Comparison of ENCODE assay signal across 8 cellular contexts in the genomic region with DNA sequence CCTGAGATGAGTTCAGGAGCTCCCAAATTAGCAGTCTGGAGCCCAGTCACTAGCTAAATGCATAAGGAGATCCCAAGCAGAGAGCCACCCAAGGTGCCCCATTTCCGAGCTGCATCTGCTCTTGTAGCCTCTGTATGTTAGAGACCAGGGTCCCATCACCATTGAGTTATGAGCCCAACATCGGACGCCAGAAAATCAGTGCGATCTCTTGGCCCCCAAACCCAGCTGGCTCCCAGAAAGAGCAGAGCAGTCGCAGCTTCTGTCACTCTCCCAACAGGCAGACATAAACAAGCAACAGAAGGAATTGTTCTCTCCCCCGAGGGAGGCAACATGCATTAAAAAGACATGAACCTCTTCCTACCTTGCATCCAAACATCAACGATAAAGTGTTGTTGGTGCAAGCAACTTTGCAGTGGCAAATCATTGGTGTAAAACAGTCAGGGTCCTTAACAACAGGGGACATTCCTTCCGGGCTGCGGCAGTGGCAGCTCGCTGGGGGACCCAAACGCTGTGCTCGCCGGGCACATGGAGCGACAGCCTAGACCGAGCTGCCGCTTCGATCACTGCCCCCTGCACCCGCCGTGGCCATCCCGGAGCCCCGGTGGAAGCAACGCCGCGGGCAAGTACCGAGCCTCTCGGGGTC.
DNase-seq lines count a peak whose midpoint lies in the region; ATAC-seq, FAIRE-seq and TF ChIP-seq lines count a peak whose summit lies in the region.

No MANE protein-coding gene starts in this region.

- no peak for TF ChIP-seq EP300 in H1 (IDR thresholded peaks at IDR 0.05; ENCODE audit: borderline replicate concordance in 1 of 2, low read depth in 2 of 2, low read length in 2 of 2)

- peak overlapping the region; percentile 50 for H3K4me3 Mint-ChIP-seq in natural killer cell

- TF ChIP-seq POLR2A in H1 (IDR thresholded peaks at IDR 0.05; ENCODE audit: control extremely low read depth in 1 of 2, low read depth in 2 of 2, low read length in 2 of 2) = no peak

- peak overlapping the region; percentile 33; the same call in 1 of the 2 replicates for H2AFZ ChIP-seq in H1 (ENCODE audit: low read length)

- no peak overlapping the region for H3K56ac ChIP-seq in H1 (replicated peaks; ENCODE audit: insufficient read length, low read depth, low read length)

- H3K4me3 ChIP-seq in AG09309 (ENCODE audit: control insufficient read depth, low read depth, low read length) (peak overlapping the region; percentile 40), H1 (ENCODE audit: extremely low read depth in 1 of 4, insufficient read depth in 2 of 4, low read depth in 3 of 4, low read length in 4 of 4) (peak overlapping the region; percentile 54 to 77 (median 68))

- H3K27me3 Mint-ChIP-seq in natural killer cell (ENCODE audit: low read depth in 2 of 2) = peaks cover 0 to 4% of the 10 kb centered on the region in 2 donors

- no peak overlapping the region for H2BK20ac ChIP-seq in H1 (ENCODE audit: low read length)

- DNase-seq in AG09309 (ENCODE audit: low read depth) (no peak), NCI-H510A treated with DMSO at 0.1 percent for 48 hours (lab: John Stamatoyannopoulos, UW) (peak; percentile 24), H1 (ENCODE audit: low read depth in 1 of 2, low spot score in 2 of 2) (peak in 1 of 2 experiments; percentile 74), natural killer cell (no peak), hepatic stellate cell (ENCODE audit: low spot score) (no peak), COR-L47 (lab: John Stamatoyannopoulos, UW) (no peak)

- H3K14ac ChIP-seq in H1 (ENCODE audit: insufficient read length) = no peak overlapping the region

- no peak for TF ChIP-seq CTCF in AG09309 (IDR thresholded peaks at IDR 0.05; ENCODE audit: control insufficient read depth, insufficient read depth, low read depth, low read length, missing control alignments)
- no peak for TF ChIP-seq CTCF in H1 (IDR thresholded peaks at IDR 0.05; ENCODE audit: control extremely low read depth in 1 of 3, insufficient read depth in 1 of 3, low read depth in 1 of 3, low read length in 3 of 3)
- no peak for TF ChIP-seq CTCF in natural killer cell (IDR thresholded peaks at IDR 0.05)

- H4K91ac ChIP-seq in H1 (replicated peaks; ENCODE audit: insufficient read length, low read length) = no peak overlapping the region

- no peak overlapping the region for H3K27ac ChIP-seq in H1 (ENCODE audit: low read depth, low read length)

- H4K5ac ChIP-seq in H1 (ENCODE audit: insufficient read length, low read depth, low read length) = no peak overlapping the region

- H4K8ac ChIP-seq in H1 (ENCODE audit: extremely low read depth, insufficient read depth, low read length) = 0 out of 2 replicates have a peak overlapping the region, but pooled peaks have one; percentile 6

- H3K27me3 ChIP-seq in H1 (replicated peaks in 1 of 4; ENCODE audit: control insufficient read depth in 3 of 4, extremely low read depth in 1 of 4, insufficient read depth in 3 of 4, low read length in 3 of 4) = peaks cover 0 to 11% (median 2%) of the 10 kb centered on the region in 4 experiments; a peak in 4 of 7 replicates

- no peaks in the 10 kb centered on the region for H3K36me3 ChIP-seq in H1 (ENCODE audit: control insufficient read depth in 2 of 4, insufficient read depth in 4 of 4, low read length in 3 of 4)

- intact Hi-C loops in natural killer cell (cut with micrococcal nuclease) = no loop called here

- peak overlapping the region; percentile 89 to 98 for H3K4me2 ChIP-seq in H1 (ENCODE audit: insufficient read depth in 1 of 2, low read depth in 2 of 2, low read length in 2 of 2)

- CTCF ChIA-PET in H1 (lab: Charles Lee; ENCODE audit: partially characterized antibody) = interaction anchor here (1.2 to 2.8 kb wide), 9 partner anchors 35 to 887 kb away, joined by 3 to 19 read pairs (median 4); no protein-coding TSS in a partner anchor

- peaks cover 3 to 6% (median 5%) of the 10 kb centered on the region in 4 experiments; a peak in 5 of 7 replicates for H3K4me1 ChIP-seq in H1 (replicated peaks in 1 of 4; ENCODE audit: control insufficient read depth in 3 of 4, insufficient read depth in 4 of 4, low read length in 3 of 4)

- H2BK5ac ChIP-seq in H1 (ENCODE audit: low read depth, low read length) = no peak overlapping the region

- ATAC-seq in natural killer cell (peak in 1 of 3 donors; percentile 10), HG02852 (IDR thresholded peaks at IDR 0.05; ENCODE audit: unreplicated experiment) (no peak), HG02610 (IDR thresholded peaks at IDR 0.05; ENCODE audit: unreplicated experiment) (no peak)

- FAIRE-seq in H1 (lab: Jason Lieb, UNC) = peak; percentile 66

- peaks cover 6% of the 10 kb centered on the region for H3K23me2 ChIP-seq in H1 (ENCODE audit: low read depth, low read length)

- no peak overlapping the region for H3K4ac ChIP-seq in H1 (replicated peaks; ENCODE audit: insufficient read length, low read depth, low read length)

- POLR2A ChIA-PET in H1 (lab: Charles Lee; ENCODE audit: partially characterized antibody) = interaction anchor here (0.9 to 1.8 kb wide), 4 partner anchors 23 to 164 kb away, joined by 3 to 6 read pairs (median 3); no protein-coding TSS in a partner anchor

- 1% methylated on average over 26 of the region's 26 CpGs; no CpG with 5 or more reads in 1 of the 2 experiments for WGBS in H1 (ENCODE audit: extremely low coverage in 1 of 2, insufficient coverage in 1 of 2, insufficient read length in 1 of 2, insufficient replicate concordance in 2 of 2, low coverage in 1 of 2, low lambda C conversion rate in 2 of 2, missing lambda C conversion rate in 1 of 2), 2 experiments

- H2BK120ac ChIP-seq in H1 (replicated peaks; ENCODE audit: low read depth, low read length) = no peak overlapping the region

- peak overlapping the region; percentile 4; the same call in 1 of the 2 replicates for H2BK12ac ChIP-seq in H1 (ENCODE audit: low read depth, low read length)

- H3K9me3 Mint-ChIP-seq in natural killer cell = peaks cover 3 to 4% of the 10 kb centered on the region in 2 donors

- TF ChIP-seq RAD21 in H1 (IDR thresholded peaks at IDR 0.05 in 1 of 2, conservative IDR thresholded peaks at IDR 0.05 in 1 of 2; ENCODE audit: low read depth in 2 of 2, low read length in 2 of 2) = no peak

- H4K20me1 ChIP-seq in H1 (replicated peaks in 1 of 2; ENCODE audit: control insufficient read depth in 1 of 2, insufficient read depth in 2 of 2, low read length in 2 of 2) = no peaks in the 10 kb centered on the region

- no peak overlapping the region for H3K9ac ChIP-seq in H1 (replicated peaks in 1 of 4; ENCODE audit: extremely low read depth in 1 of 4, low read depth in 3 of 4, low read length in 3 of 4)

- no peaks in the 10 kb centered on the region for H3K4me1 Mint-ChIP-seq in natural killer cell

- H2AK5ac ChIP-seq in H1 (ENCODE audit: low read depth, low read length) = no peak overlapping the region

- H3K27ac Mint-ChIP-seq in natural killer cell = no peak overlapping the region

- no peaks in the 10 kb centered on the region for H3K79me1 ChIP-seq in H1 (ENCODE audit: low read depth, low read length)

- no peaks in the 10 kb centered on the region for H3K36me3 Mint-ChIP-seq in natural killer cell

- no peak overlapping the region for H2BK15ac ChIP-seq in H1 (ENCODE audit: low read length)

- peak overlapping the region; percentile 56; the same call in 1 of the 2 replicates for H3K18ac ChIP-seq in H1 (ENCODE audit: extremely low read depth, low read length)

- H3K23ac ChIP-seq in H1 (ENCODE audit: insufficient read length) = no peak overlapping the region

- no peaks in the 10 kb centered on the region for H3K79me2 ChIP-seq in H1 (ENCODE audit: control insufficient read depth in 1 of 2, insufficient read depth in 2 of 2, low read length in 2 of 2)

- H3K9me3 ChIP-seq in H1 (ENCODE audit: insufficient read depth in 2 of 2, low read depth in 1 of 2, low read length in 1 of 2) = no peaks in the 10 kb centered on the region

TF ChIP-seq in H1, 55 proteins besides CTCF, POLR2A, EP300 and RAD21:
- TF ChIP-seq TCF12 (IDR thresholded peaks at IDR 0.05; ENCODE audit: low read depth, low read length) (peak; percentile 88; the same call in 1 of the 2 replicates), CTBP2 (IDR thresholded peaks at IDR 0.05; ENCODE audit: borderline replicate concordance, insufficient read depth, insufficient read length, low read length) (no peak), GABPA (IDR thresholded peaks at IDR 0.05; ENCODE audit: borderline replicate concordance, insufficient read depth, low read length) (no peak), MAFK (IDR thresholded peaks at IDR 0.05; ENCODE audit: low read depth, low read length) (no peak), YY1 (IDR thresholded peaks at IDR 0.05; ENCODE audit: low read depth, low read length) (no peak), NANOG (IDR thresholded peaks at IDR 0.05; ENCODE audit: insufficient read depth, low read depth, low read length, poor library complexity, severe bottlenecking) (peak; percentile 23), ASH2L (IDR thresholded peaks at IDR 0.05; ENCODE audit: low read length) (peak; percentile 72), RBBP5 (IDR thresholded peaks at IDR 0.05; ENCODE audit: borderline replicate concordance, low read depth, low read length) (peak; percentile 61; the same call in 1 of the 2 replicates), SAP30 (IDR thresholded peaks at IDR 0.05; ENCODE audit: insufficient read depth, insufficient replicate concordance, low read length) (peak; percentile 75), TEAD4 (IDR thresholded peaks at IDR 0.05; ENCODE audit: low read depth, low read length) (0 out of 2 replicates have a peak, but pooled peaks have one; percentile 22), SP4 (IDR thresholded peaks at IDR 0.05; ENCODE audit: low read length) (0 out of 2 replicates have a peak, but pooled peaks have one; percentile 28), POU5F1 (IDR thresholded peaks at IDR 0.05; ENCODE audit: low read depth, low read length) (no peak), CHD2 (IDR thresholded peaks at IDR 0.05; ENCODE audit: low read length) (no peak), RNF2 (IDR thresholded peaks at IDR 0.05; ENCODE audit: borderline replicate concordance, low read depth, low read length, missing control alignments, poor library complexity, severe bottlenecking) (no peak)
- TF ChIP-seq, protein P1, sequence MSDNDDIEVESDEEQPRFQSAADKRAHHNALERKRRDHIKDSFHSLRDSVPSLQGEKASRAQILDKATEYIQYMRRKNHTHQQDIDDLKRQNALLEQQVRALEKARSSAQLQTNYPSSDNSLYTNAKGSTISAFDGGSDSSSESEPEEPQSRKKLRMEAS (IDR thresholded peaks at IDR 0.05) = peak; percentile 79
- TF ChIP-seq, protein P2, sequence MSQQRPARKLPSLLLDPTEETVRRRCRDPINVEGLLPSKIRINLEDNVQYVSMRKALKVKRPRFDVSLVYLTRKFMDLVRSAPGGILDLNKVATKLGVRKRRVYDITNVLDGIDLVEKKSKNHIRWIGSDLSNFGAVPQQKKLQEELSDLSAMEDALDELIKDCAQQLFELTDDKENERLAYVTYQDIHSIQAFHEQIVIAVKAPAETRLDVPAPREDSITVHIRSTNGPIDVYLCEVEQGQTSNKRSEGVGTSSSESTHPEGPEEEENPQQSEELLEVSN (IDR thresholded peaks at IDR 0.05) = peak; percentile 50; the same call in 1 of the 2 replicates
